In genomic region chr22:38455530-38456271, GRCh38 we compare ENCODE assay signal across 8 cellular contexts. TPM values are rescaled to one million over a fixed set of nuclear protein-coding genes. Genes with fewer than 3 reads are reported as not detected.
DNase-seq lines count a peak whose midpoint lies in the region; ATAC-seq and TF ChIP-seq lines count a peak whose summit lies in the region.

No MANE protein-coding gene starts in this region.

- ATAC-seq in HG03354 (IDR thresholded peaks at IDR 0.05; ENCODE audit: poor library complexity, severe bottlenecking, unreplicated experiment): no peak

- no peak for TF ChIP-seq POLR2A in esophagus muscularis mucosa (IDR thresholded peaks at IDR 0.05; ENCODE audit: low read depth)

- H3K36me3 ChIP-seq in H7 (replicated peaks; ENCODE audit: control insufficient read depth, insufficient read depth, low read length): no peaks in the 10 kb centered on the region
- H3K36me3 ChIP-seq in esophagus muscularis mucosa: no peaks in the 10 kb centered on the region

- peaks cover 47% of the 10 kb centered on the region for H3K27me3 ChIP-seq in H7 (ENCODE audit: control insufficient read depth, insufficient read depth, low read length)
- H3K27me3 ChIP-seq in esophagus muscularis mucosa: peaks cover 5 to 88% (median 26%) of the 10 kb centered on the region in 4 donors

- no peak for TF ChIP-seq CTCF in esophagus muscularis mucosa (IDR thresholded peaks at IDR 0.05)

- intact Hi-C loops in esophagus muscularis mucosa (cut with DNase I): no loop called here

- no peak overlapping the region for H3K27ac ChIP-seq in esophagus muscularis mucosa (replicated peaks in 1 of 4)

- no peaks in the 10 kb centered on the region for H3K9me3 ChIP-seq in esophagus muscularis mucosa

- DNase-seq in H7 (peak; percentile 97), OCI-M1 (lab: John Stamatoyannopoulos, UW) (peak; percentile 27), esophagus muscularis mucosa (ENCODE audit: extremely low spot score) (no peak), retina (peak; percentile 79), DMS153 (lab: John Stamatoyannopoulos, UW) (no peak), cerebellar nuclear complex (lab: John Stamatoyannopoulos, UW) (no peak), Kasumi-1 (lab: John Stamatoyannopoulos, UW) (no peak)

- 4% methylated on average over 5 of the region's 90 CpGs for WGBS in esophagus muscularis mucosa

- no peak for TF ChIP-seq EP300 in esophagus muscularis mucosa (IDR thresholded peaks at IDR 0.05)

- peaks cover 16 to 31% (median 25%) of the 10 kb centered on the region in 4 donors for H3K4me1 ChIP-seq in esophagus muscularis mucosa

- H3K4me3 ChIP-seq in H7 (ENCODE audit: insufficient read depth, low read depth, low read length) (peak overlapping the region; percentile 48), esophagus muscularis mucosa (peak overlapping the region; percentile 53 to 66 (median 54))

RNA-seq across cellular contexts. Expression of gene KCNJ4, which starts 0.7 kb away (rescaled TPM):
- 3.4 and 5.9 TPM in 2 replicates for total RNA-seq in H7 (2014; rRNA removed; shearing (Covaris generic))
- not detected for total RNA-seq in esophagus muscularis mucosa

RNA-seq across cellular contexts. Expression of gene KDELR3, which starts 12.2 kb away (rescaled TPM):
- total RNA-seq in H7 (2014; rRNA removed; shearing (Covaris generic)): 4.5 and 8.2 TPM in 2 replicates
- total RNA-seq in esophagus muscularis mucosa: 10 to 100 TPM in 1 of 4 donors, 1 to 10 TPM in 3; 3.5 to 12.9 (median 7.0) TPM

RNA-seq across cellular contexts. Expression of gene DDX17, which starts 50.4 kb away (rescaled TPM):
- 257 and 288 TPM in 2 replicates for total RNA-seq in H7 (2014; rRNA removed; shearing (Covaris generic))
- 1,000 to 10,000 TPM in 1 of 4 donors, 100 to 1,000 TPM in 3; 327 to 1,333 (median 592) TPM for total RNA-seq in esophagus muscularis mucosa

Comparison
In these comparisons a context has a peak if more than half of its experiments do, and no peak if none do; other contexts are left out.
1. DNase-seq: peak in H7 (single experiment), OCI-M1 (single experiment) and retina (single experiment); none in esophagus muscularis mucosa (single experiment), DMS153 (single experiment), cerebellar nuclear complex (0 of 2) and Kasumi-1 (0 of 2).